1 cellular context compared by ENCODE assay signal in genomic region chr20:24048014-24048611, GRCh38.
TF ChIP-seq lines count a peak whose summit lies in the region.

No MANE protein-coding gene starts in this region.

TF ChIP-seq in GM23338, 12 proteins besides CTCF, POLR2A, EP300 and RAD21 (continued from another document):
- TF ChIP-seq ZNF462 (CRISPR knock-in tag; IDR thresholded peaks at IDR 0.05) (no peak), ZNF331 (CRISPR knock-in tag; IDR thresholded peaks at IDR 0.05; ENCODE audit: low read depth) (no peak), ETS1 (IDR thresholded peaks at IDR 0.05) (no peak), POLR2AphosphoS5 (IDR thresholded peaks at IDR 0.05; ENCODE audit: low read depth) (no peak), STAT1 (IDR thresholded peaks at IDR 0.05; ENCODE audit: unreplicated experiment) (no peak), EZH2 (IDR thresholded peaks at IDR 0.05; ENCODE audit: low read depth, unreplicated experiment) (no peak), EZH2phosphoT487 (IDR thresholded peaks at IDR 0.05; ENCODE audit: unreplicated experiment) (no peak), CREB1 (CRISPR knock-in tag; IDR thresholded peaks at IDR 0.05; ENCODE audit: low read depth) (no peak), NANOG (IDR thresholded peaks at IDR 0.05; ENCODE audit: borderline replicate concordance) (no peak), JUNB (IDR thresholded peaks at IDR 0.05; ENCODE audit: unreplicated experiment) (no peak)
TF ChIP-seq in GM23338: peak in this region for 0.
